Comparison of ENCODE assay signal across 15 cellular contexts in genomic region chr3:60226907-60227306, GRCh38.
"Had no signal": no experiment of that assay in that cellular context is flagged by ENCODE, and none has a peak within 500 bp of the region (broad histone marks: within the 10 kb centered on the region; RNA-seq: fewer than 3 reads in every experiment).

No MANE protein-coding gene starts in this region.

- H2AFZ ChIP-seq: parathyroid adenoma had no signal

- H3K27me3 ChIP-seq: brain microvascular endothelial cell, gastrocnemius medialis, right atrium auricular region, uterus had no signal

- DNase-seq: activated CD4-positive, alpha-beta T cell treated with anti-CD3 and anti-CD28 coated beads, Interleukin-2, amount 50 U/mL, for 1 hour; activated effector memory CD4-positive, alpha-beta T cell treated with Interleukin-2 at 50 U/mL for 16 hours; activated T-cell treated with anti-CD3 and anti-CD28 coated beads, Interleukin-2, amount 50 U/mL, for 1 hour; brain microvascular endothelial cell; effector memory CD4-positive, alpha-beta T cell; gastrocnemius medialis; kidney; lower lobe of right lung; naive B cell; stimulated activated CD4-positive, alpha-beta T cell treated with anti-CD3 and anti-CD28 coated beads, Interleukin-4, amount 100 ng/mL, for 4 hours; uterus had no signal

- FAIRE-seq: kidney had no signal

- H3K36me3 Mint-ChIP-seq: activated naive CD4-positive, alpha-beta T cell treated with anti-CD3 and anti-CD28 coated beads, Interleukin-2, amount 50 U/mL, for 24 hours; naive B cell had no signal

- H3K4me3 Mint-ChIP-seq: activated naive CD4-positive, alpha-beta T cell treated with anti-CD3 and anti-CD28 coated beads, Interleukin-2, amount 50 U/mL, for 24 hours had no signal

- H3K9me3 ChIP-seq: gastrocnemius medialis, lower lobe of right lung, right atrium auricular region, uterus had no signal

- H3K27me3 Mint-ChIP-seq: activated naive CD4-positive, alpha-beta T cell treated with anti-CD3 and anti-CD28 coated beads, Interleukin-2, amount 50 U/mL, for 24 hours had no signal

- H3K4me3 ChIP-seq: gastrocnemius medialis, lower lobe of right lung, right atrium auricular region, skin epidermis, uterus had no signal

- H3K36me3 ChIP-seq: brain microvascular endothelial cell, gastrocnemius medialis, lower lobe of right lung, right atrium auricular region, uterus had no signal

- H3K4me1 ChIP-seq: gastrocnemius medialis, lower lobe of right lung, parathyroid adenoma, right atrium auricular region, uterus had no signal

- H3K27ac Mint-ChIP-seq: activated naive CD4-positive, alpha-beta T cell treated with anti-CD3 and anti-CD28 coated beads, Interleukin-2, amount 50 U/mL, for 24 hours had no signal

- H3K9ac ChIP-seq: parathyroid adenoma had no signal

- H3K4me1 Mint-ChIP-seq: activated naive CD4-positive, alpha-beta T cell treated with anti-CD3 and anti-CD28 coated beads, Interleukin-2, amount 50 U/mL, for 24 hours had no signal

- H3K9me3 Mint-ChIP-seq: activated naive CD4-positive, alpha-beta T cell treated with anti-CD3 and anti-CD28 coated beads, Interleukin-2, amount 50 U/mL, for 24 hours; naive B cell had no signal

- H3K27ac ChIP-seq: brain microvascular endothelial cell, gastrocnemius medialis, lower lobe of right lung, parathyroid adenoma, right atrium auricular region, skin epidermis, uterus had no signal

- H3K79me2 ChIP-seq: parathyroid adenoma had no signal
